Comparison of ENCODE assay signal across 8 cellular contexts in genomic region chr3:16338999-16339398, GRCh38.
DNase-seq lines count a peak whose midpoint lies in the region; ATAC-seq, FAIRE-seq and TF ChIP-seq lines count a peak whose summit lies in the region.

No MANE protein-coding gene starts in this region.

- peaks cover 0 to 6% of the 10 kb centered on the region in 2 experiments; a peak in 1 of 3 replicates for H3K36me3 ChIP-seq in HEK293 (ENCODE audit: control insufficient read depth in 2 of 2, insufficient read depth in 1 of 2, low read length in 2 of 2)
- H3K36me3 ChIP-seq in left ventricle myocardium inferior = peaks cover 32% of the 10 kb centered on the region

- no peak overlapping the region for H3K27ac ChIP-seq in HEK293 (ENCODE audit: extremely low read depth, low read depth, low read length)
- H3K27ac ChIP-seq in left ventricle myocardium inferior (replicated peaks) = peak overlapping the region; percentile 43

- H3K4me1 ChIP-seq in HEK293 (ENCODE audit: control insufficient read depth, insufficient read depth, low read length) (no peaks in the 10 kb centered on the region), left ventricle myocardium inferior (peaks cover 64% of the 10 kb centered on the region)

- H3K27me3 ChIP-seq in left ventricle myocardium inferior (ENCODE audit: low read depth) = no peaks in the 10 kb centered on the region

- ATAC-seq in GM19397 (IDR thresholded peaks at IDR 0.05; ENCODE audit: unreplicated experiment) = no peak

- H3K9me3 Mint-ChIP-seq in T-helper 1 cell treated with Interleukin-12 subunit alpha and Interleukin-12 subunit beta and Interleukin-4 antibody, amounts not matched to agents 30 μg/mL and 1 μg/mL, for 36 hours = no peaks in the 10 kb centered on the region

- H3K4me1 Mint-ChIP-seq in T-helper 1 cell treated with Interleukin-12 subunit alpha and Interleukin-12 subunit beta and Interleukin-4 antibody, amounts not matched to agents 30 μg/mL and 1 μg/mL, for 36 hours (ENCODE audit: low read depth) = peaks cover 51% of the 10 kb centered on the region

- no peaks in the 10 kb centered on the region for H3K27me3 Mint-ChIP-seq in T-helper 1 cell treated with Interleukin-12 subunit alpha and Interleukin-12 subunit beta and Interleukin-4 antibody, amounts not matched to agents 30 μg/mL and 1 μg/mL, for 36 hours (ENCODE audit: low read depth)

- no peak for TF ChIP-seq CTCF in HEK293 (tag by site-specific recombination; IDR thresholded peaks at IDR 0.05)
- TF ChIP-seq CTCF in left ventricle myocardium inferior (IDR thresholded peaks at IDR 0.05; ENCODE audit: borderline replicate concordance) = no peak

- no peak overlapping the region for H3K4me3 Mint-ChIP-seq in T-helper 1 cell treated with Interleukin-12 subunit alpha and Interleukin-12 subunit beta and Interleukin-4 antibody, amounts not matched to agents 30 μg/mL and 1 μg/mL, for 36 hours

- H3K9me3 ChIP-seq in HEK293 (ENCODE audit: control insufficient read depth, insufficient read depth, low read depth, low read length) (no peaks in the 10 kb centered on the region), left ventricle myocardium inferior (replicated peaks) (peaks cover 12% of the 10 kb centered on the region)

- DNase-seq in Ammon's horn (ENCODE audit: low spot score) = peak; percentile 76
- DNase-seq in left ventricle myocardium inferior = no peak
- DNase-seq in urothelium cell line (ENCODE audit: low spot score) = peak; percentile 31
- no peak for DNase-seq in activated effector memory CD4-positive, alpha-beta T cell treated with Interleukin-2 at 50 U/mL for 16 hours
- no peak for DNase-seq in NCI-H1694 (lab: John Stamatoyannopoulos, UW)

- CTCF ChIA-PET in HEK293 (lab: Yijun Ruan, JAX) = interaction anchor here (0.6 to 2.1 kb wide), 3 partner anchors 20 to 213 kb away, joined by 4 to 6 read pairs (median 5); no protein-coding TSS in a partner anchor

- H3K27ac Mint-ChIP-seq in T-helper 1 cell treated with Interleukin-12 subunit alpha and Interleukin-12 subunit beta and Interleukin-4 antibody, amounts not matched to agents 30 μg/mL and 1 μg/mL, for 36 hours = peak overlapping the region; percentile 88

- no peak for FAIRE-seq in urothelium cell line (lab: Jason Lieb, UNC)

- peaks cover 66% of the 10 kb centered on the region for H3K36me3 Mint-ChIP-seq in T-helper 1 cell treated with Interleukin-12 subunit alpha and Interleukin-12 subunit beta and Interleukin-4 antibody, amounts not matched to agents 30 μg/mL and 1 μg/mL, for 36 hours (ENCODE audit: low read depth)

- POLR2A ChIA-PET in HEK293 (lab: Yijun Ruan, JAX) = no interaction called here

- intact Hi-C loops in left ventricle myocardium inferior (cut with micrococcal nuclease) = no loop called here

- no peak overlapping the region for H3K4me3 ChIP-seq in HEK293 (ENCODE audit: low read depth, low read length)
- no peak overlapping the region for H3K4me3 ChIP-seq in left ventricle myocardium inferior

TF ChIP-seq in HEK293, 187 proteins besides CTCF, POLR2A, EP300 and RAD21:
- TF ChIP-seq ZSCAN18 (tag by site-specific recombination; IDR thresholded peaks at IDR 0.05) = no peak
- no peak for TF ChIP-seq ZBTB17 (tag by site-specific recombination; IDR thresholded peaks at IDR 0.05)
- peak; percentile 27; the same call in 1 of the 2 replicates for TF ChIP-seq ZBTB48 (tag by site-specific recombination; IDR thresholded peaks at IDR 0.05)
- no peak for TF ChIP-seq ZNF501 (tag by site-specific recombination; IDR thresholded peaks at IDR 0.05)

Comparison
In these comparisons a context has a peak if more than half of its experiments do, and no peak if none do; other contexts are left out.
1. DNase-seq: peak in Ammon's horn (single experiment) and urothelium cell line (single experiment); none in left ventricle myocardium inferior (single experiment), activated effector memory CD4-positive, alpha-beta T cell treated with Interleukin-2 at 50 U/mL for 16 hours (single experiment) and NCI-H1694 (single experiment).